In genomic region chr7:151123485-151124204, GRCh38 we compare ENCODE assay signal across 8 cellular contexts. TPM values are rescaled to one million over a fixed set of nuclear protein-coding genes. Genes with fewer than 3 reads are reported as not detected.
A peak's percentile ranks its signal among the peaks of the same experiment; 100 is the strongest.
DNase-seq lines count a peak whose midpoint lies in the region; ATAC-seq, FAIRE-seq and TF ChIP-seq lines count a peak whose summit lies in the region.

No MANE protein-coding gene starts in this region.

- H4K20me1 ChIP-seq in Karpas-422 (ENCODE audit: insufficient read depth, low read depth, low read length): peaks cover 11% of the 10 kb centered on the region; the same call in 1 of the 2 replicates

- H2AFZ ChIP-seq in Karpas-422 (ENCODE audit: low read length): no peak overlapping the region

- 83% methylated on average over 33 of the region's 40 CpGs for WGBS in suprapubic skin

- TF ChIP-seq POLR2A in suprapubic skin (IDR thresholded peaks at IDR 0.05): no peak

- TF ChIP-seq CTCF in fibroblast of pulmonary artery (IDR thresholded peaks at IDR 0.05; ENCODE audit: low read length, missing control alignments) (peak; percentile 100), suprapubic skin (IDR thresholded peaks at IDR 0.05) (peak; percentile 88 to 96)

- H3K9me3 ChIP-seq in Karpas-422 (ENCODE audit: low read length): no peaks in the 10 kb centered on the region
- H3K9me3 ChIP-seq in suprapubic skin: no peaks in the 10 kb centered on the region

- H3K27me3 ChIP-seq in Karpas-422 (ENCODE audit: low read length) (no peaks in the 10 kb centered on the region), suprapubic skin (no peaks in the 10 kb centered on the region)

- H3K36me3 ChIP-seq in Karpas-422 (ENCODE audit: insufficient read depth, low read length) (no peaks in the 10 kb centered on the region), suprapubic skin (peaks cover 78% of the 10 kb centered on the region)

- TF ChIP-seq EP300 in suprapubic skin (IDR thresholded peaks at IDR 0.05): no peak

- no peaks in the 10 kb centered on the region for H3K4me1 ChIP-seq in Karpas-422 (ENCODE audit: low read length)
- H3K4me1 ChIP-seq in suprapubic skin: peaks cover 31% of the 10 kb centered on the region

- no peaks in the 10 kb centered on the region for H3K79me2 ChIP-seq in Karpas-422 (ENCODE audit: low read length)

- DNase-seq in DMS153 (lab: John Stamatoyannopoulos, UW): peak; percentile 44
- DNase-seq in Karpas-422: peak; percentile 90
- DNase-seq in RCC 7860 (ENCODE audit: low spot score): peak; percentile 83
- peak; percentile 68 for DNase-seq in activated T-helper 1 cell treated with Interleukin-2 at 50 U/mL for 16 hours (ENCODE audit: low read depth)
- peak; percentile 84 for DNase-seq in fibroblast of pulmonary artery (ENCODE audit: low read depth)
- peak in 52 of 56 donors; percentile 12 to 93 (median 67) for DNase-seq in nucleus accumbens (lab: John Stamatoyannopoulos, UW)
- peak; percentile 87 to 90 for DNase-seq in suprapubic skin (ENCODE audit: low spot score in 2 of 2)

- ATAC-seq in GM21737 (IDR thresholded peaks at IDR 0.05; ENCODE audit: unreplicated experiment): peak; percentile 55

- no peak overlapping the region for H3K4me2 ChIP-seq in Karpas-422 (ENCODE audit: low read depth, low read length, poor library complexity, severe bottlenecking)

- H3K4me3 ChIP-seq in Karpas-422 (ENCODE audit: low read length) (no peak overlapping the region), fibroblast of pulmonary artery (replicated peaks; ENCODE audit: low read depth, low read length) (no peak overlapping the region), suprapubic skin (no peak overlapping the region)

- FAIRE-seq in RCC 7860 (lab: Jason Lieb, UNC): peak; percentile 32

- no peak overlapping the region for H3K27ac ChIP-seq in Karpas-422 (ENCODE audit: low read length)
- H3K27ac ChIP-seq in suprapubic skin: no peak overlapping the region

- H3K9me2 ChIP-seq in Karpas-422 (replicated peaks; ENCODE audit: insufficient read depth, low read length): no peaks in the 10 kb centered on the region

- no peak overlapping the region for H3K9ac ChIP-seq in Karpas-422 (ENCODE audit: low read length)

RNA-seq across cellular contexts. Expression of gene AGAP3, which starts 37.4 kb away (rescaled TPM):
- 0.18 and 1.6 TPM in 2 replicates for total RNA-seq in Karpas-422 (2014; rRNA removed; shearing (Covaris generic); ENCODE audit: low replicate concordance)
- total RNA-seq in suprapubic skin: 100 to 1,000 TPM; 126 to 162 (median 134) TPM

RNA-seq across cellular contexts. Expression of gene TMUB1, which starts 40.4 kb away (rescaled TPM):
- 30.9 and 56.4 TPM in 2 replicates for total RNA-seq in Karpas-422 (2014; rRNA removed; shearing (Covaris generic); ENCODE audit: low replicate concordance)
- 10 to 100 TPM; 32.5 to 50.3 (median 45.7) TPM for total RNA-seq in suprapubic skin

RNA-seq across cellular contexts. Expression of gene FASTK, which starts 43.0 kb away (rescaled TPM):
- 48.8 and 127 TPM in 2 replicates for total RNA-seq in Karpas-422 (2014; rRNA removed; shearing (Covaris generic); ENCODE audit: low replicate concordance)
- total RNA-seq in suprapubic skin: 100 to 1,000 TPM in 2 of 4 donors, 10 to 100 TPM in 2; 76.8 to 102 (median 90.9) TPM

RNA-seq across cellular contexts. Expression of gene GBX1, which starts 43.8 kb away (rescaled TPM):
- not detected in 2 replicates for total RNA-seq in Karpas-422 (2014; rRNA removed; shearing (Covaris generic); ENCODE audit: low replicate concordance)
- total RNA-seq in suprapubic skin: not detected

Comparison
In these comparisons a context has a peak if more than half of its experiments do, and no peak if none do; other contexts are left out.
1. RNA of gene AGAP3, which starts 37.4 kb away (total RNA-seq): 126 to 162 TPM in suprapubic skin; 0.18 to 1.6 TPM in Karpas-422; every median in the first group is over 10 times any median in the second.
2. Peak in every context shown above with its lines, with median percentiles within 50 percentile points of each other: DNase-seq.